In genomic region chr17:75557852-75558665, GRCh38 we compare ENCODE assay signal across 18 cellular contexts. TPM values are rescaled to one million over a fixed set of nuclear protein-coding genes. Genes with fewer than 3 reads are reported as not detected.
DNase-seq lines count a peak whose midpoint lies in the region; ATAC-seq, FAIRE-seq and TF ChIP-seq lines count a peak whose summit lies in the region.
"Had no signal": no experiment of that assay in that cellular context is flagged by ENCODE, and none has a peak within 500 bp of the region (broad histone marks: within the 10 kb centered on the region; RNA-seq: fewer than 3 reads in every experiment).

No MANE protein-coding gene starts in this region.

- H3K27ac Mint-ChIP-seq in Calu3 (ENCODE audit: unreplicated experiment) = peak overlapping the region; percentile 15
- H3K27ac Mint-ChIP-seq: stimulated activated naive CD8-positive, alpha-beta T cell treated with anti-CD3 and anti-CD28 coated beads, Interleukin-15, Interleukin-2, amounts not matched to agents 100 ng/mL and 50 ng/mL, for 24 hours had no signal

- peak overlapping the region in 1 of 3 donors; percentile 6 for H3K4me3 ChIP-seq in liver (ENCODE audit: low read depth in 1 of 3, low read length in 3 of 3)
- no peak overlapping the region for H3K4me3 ChIP-seq in small intestine (ENCODE audit: low read depth in 1 of 2, low read length in 2 of 2)
- H3K4me3 ChIP-seq: uterus had no signal

- H3K27me3 ChIP-seq in liver (ENCODE audit: control insufficient read depth in 4 of 4, insufficient read depth in 4 of 4, low read length in 3 of 4) (no peaks in the 10 kb centered on the region), small intestine (ENCODE audit: control insufficient read depth in 2 of 2, insufficient read depth in 2 of 2, low read length in 2 of 2) (no peaks in the 10 kb centered on the region)
- H3K27me3 ChIP-seq: uterus had no signal

- H3K9me3 ChIP-seq in liver (ENCODE audit: control insufficient read depth in 4 of 4, low read length in 3 of 4) (no peaks in the 10 kb centered on the region), small intestine (ENCODE audit: control insufficient read depth, low read depth) (no peaks in the 10 kb centered on the region)
- H3K9me3 ChIP-seq: uterus had no signal

- H3K36me3 Mint-ChIP-seq in Calu3 (ENCODE audit: insufficient read depth, unreplicated experiment) = peaks cover 51% of the 10 kb centered on the region

- TF ChIP-seq RAD21 in liver (IDR thresholded peaks at IDR 0.05) = no peak

- TF ChIP-seq CTCF in Calu3 (IDR thresholded peaks at IDR 0.05; ENCODE audit: unreplicated experiment) = no peak
- TF ChIP-seq CTCF in liver (IDR thresholded peaks at IDR 0.05; ENCODE audit: low read depth, low read length, missing input control) = no peak

- CTCF ChIA-PET in Calu3 (lab: Charles Lee) = interaction anchor here (0.9 kb wide), 1 partner anchor 19 kb away, joined by 3 read pairs; no protein-coding TSS in a partner anchor

- no peak for DNase-seq in Calu3
- no peak for DNase-seq in small intestine
- no peak for DNase-seq in NCI-H1417 treated with DMSO at 0.1 percent for 48 hours (lab: John Stamatoyannopoulos, UW)
- DNase-seq: activated CD4-positive, alpha-beta T cell treated with anti-CD3 and anti-CD28 coated beads, Interleukin-2, amount 10 ng/mL, durations not matched to agents 24 days and 14 days; activated CD8-positive, alpha-beta memory T cell treated with anti-CD3 and anti-CD28 coated beads, Interleukin-2, amount 50 U/mL, for 4 hours; activated gamma-delta T cell treated with Interleukin-2 at 50 U/mL for 16 hours; GDM1; Kasumi-1; NCI-H1105; stimulated activated CD4-positive, alpha-beta T cell treated with anti-CD3 and anti-CD28 coated beads, Interleukin-1b, Interleukin-23, amount 100 ng/mL, for 48 hours; SW 1271 had no signal

- peaks cover 20 to 55% (median 52%) of the 10 kb centered on the region in 4 donors for H3K4me1 ChIP-seq in liver (ENCODE audit: control insufficient read depth in 4 of 4, insufficient read depth in 4 of 4, low read length in 3 of 4)
- peaks cover 0 to 6% of the 10 kb centered on the region in 2 donors for H3K4me1 ChIP-seq in small intestine (ENCODE audit: control insufficient read depth in 2 of 2, insufficient read depth in 1 of 2, low read depth in 1 of 2, low read length in 1 of 2)
- H3K4me1 ChIP-seq: uterus had no signal

- ATAC-seq in GM19467 (IDR thresholded peaks at IDR 0.05; ENCODE audit: unreplicated experiment) (no peak), HG02852 (IDR thresholded peaks at IDR 0.05; ENCODE audit: unreplicated experiment) (no peak), GM18517 (IDR thresholded peaks at IDR 0.05; ENCODE audit: unreplicated experiment) (no peak)

- H3K27ac ChIP-seq in angular gyrus (ENCODE audit: low read depth, low read length) (peak overlapping the region; percentile 90), liver (ENCODE audit: low read depth in 1 of 2, low read length in 2 of 2) (peak overlapping the region; percentile 86 to 91), small intestine (ENCODE audit: low read depth in 1 of 2, low read length in 1 of 2) (peak overlapping the region; percentile 72 to 86)

- H3K36me3 ChIP-seq in liver (ENCODE audit: control insufficient read depth in 4 of 4, insufficient read depth in 3 of 4, low read depth in 1 of 4, low read length in 3 of 4) (peaks cover under 1 to 3% (median 2%) of the 10 kb centered on the region in 4 donors), small intestine (ENCODE audit: control insufficient read depth in 2 of 2, insufficient read depth in 2 of 2, low read length in 2 of 2) (peaks cover under 1 to 10% of the 10 kb centered on the region in 2 donors)
- H3K36me3 ChIP-seq: uterus had no signal

- H3K9me3 Mint-ChIP-seq in Calu3 (ENCODE audit: low read depth, unreplicated experiment) = no peaks in the 10 kb centered on the region
- H3K9me3 Mint-ChIP-seq: activated CD4-positive, alpha-beta T cell treated with anti-CD3 and anti-CD28 coated beads, Interleukin-2, amount 10 ng/mL, durations not matched to agents 24 days and 14 days; stimulated activated naive CD8-positive, alpha-beta T cell treated with anti-CD3 and anti-CD28 coated beads, Interleukin-15, Interleukin-2, amounts not matched to agents 100 ng/mL and 50 ng/mL, for 24 hours had no signal

- H3K4me1 Mint-ChIP-seq in Calu3 (ENCODE audit: low read depth, unreplicated experiment) = peaks cover 13% of the 10 kb centered on the region
- H3K4me1 Mint-ChIP-seq: activated CD4-positive, alpha-beta T cell treated with anti-CD3 and anti-CD28 coated beads, Interleukin-2, amount 10 ng/mL, durations not matched to agents 24 days and 14 days had no signal

- intact Hi-C loops in Calu3 (cut with micrococcal nuclease; ENCODE audit: unreplicated experiment) = no loop called here

- FAIRE-seq in small intestine (lab: Jason Lieb, UNC) = no peak

- H3K9ac ChIP-seq in liver (ENCODE audit: low read depth in 1 of 2, low read length in 2 of 2) = peak overlapping the region in 1 of 2 donors; percentile 17

- no TSS peak for BruUV-seq in Calu3 (replicated peaks; lab: Mats Ljungman, UMichigan)

- WGBS in liver = 32% methylated on average over 18 of the region's 18 CpGs
- 37 to 68% (median 39%) methylated on average over 17 to 18 of the region's 18 CpGs for WGBS in small intestine, 3 donors

- no peak overlapping the region for H3K4me3 Mint-ChIP-seq in Calu3 (ENCODE audit: low read depth, unreplicated experiment)
- H3K4me3 Mint-ChIP-seq: activated CD4-positive, alpha-beta T cell treated with anti-CD3 and anti-CD28 coated beads, Interleukin-2, amount 10 ng/mL, durations not matched to agents 24 days and 14 days; stimulated activated naive CD8-positive, alpha-beta T cell treated with anti-CD3 and anti-CD28 coated beads, Interleukin-15, Interleukin-2, amounts not matched to agents 100 ng/mL and 50 ng/mL, for 24 hours had no signal

- H3K27me3 Mint-ChIP-seq in Calu3 (ENCODE audit: unreplicated experiment) = no peaks in the 10 kb centered on the region
- H3K27me3 Mint-ChIP-seq: activated CD4-positive, alpha-beta T cell treated with anti-CD3 and anti-CD28 coated beads, Interleukin-2, amount 10 ng/mL, durations not matched to agents 24 days and 14 days; stimulated activated naive CD8-positive, alpha-beta T cell treated with anti-CD3 and anti-CD28 coated beads, Interleukin-15, Interleukin-2, amounts not matched to agents 100 ng/mL and 50 ng/mL, for 24 hours had no signal

TF ChIP-seq in liver, 16 proteins besides CTCF, POLR2A, EP300 and RAD21:
- TF ChIP-seq HNF4A (conservative IDR thresholded peaks at IDR 0.05) (peak; percentile 62 to 81), JUND (IDR thresholded peaks at IDR 0.05) (peak in 1 of 2 donors; percentile 32), ZBTB33 (IDR thresholded peaks at IDR 0.05) (no peak), RXRA (IDR thresholded peaks at IDR 0.05) (peak; percentile 60 to 89), MAX (IDR thresholded peaks at IDR 0.05) (no peak), NR2F2 (IDR thresholded peaks at IDR 0.05) (no peak)
TF ChIP-seq in liver: peak in this region for 3.

RNA-seq across cellular contexts. Expression of gene MYO15B, which starts 29.5 kb away (rescaled TPM):
- total RNA-seq in Calu3 (2022) = 58.4 and 78.6 TPM in 2 replicates
- 10 to 100 TPM; 21.2 to 34.4 TPM for total RNA-seq in liver
- polyA plus RNA-seq in liver = 10 to 100 TPM; 13.3 to 14.8 TPM
- 1,000 to 10,000 TPM in 2 of 3 donors, 100 to 1,000 TPM in 1; 279 to 3,618 (median 2,326) TPM for polyA plus RNA-seq in small intestine

RNA-seq across cellular contexts. Expression of gene LLGL2, which starts 32.6 kb away (rescaled TPM):
- total RNA-seq in Calu3 (2022) (208 and 251 TPM in 2 replicates), liver (10 to 100 TPM; 23.2 to 69.6 TPM)
- polyA plus RNA-seq in liver (10 to 100 TPM; 34.9 to 42.1 TPM), small intestine (100 to 1,000 TPM; 140 to 365 (median 336) TPM)

RNA-seq across cellular contexts. Expression of gene TSEN54, which starts 41.7 kb away (rescaled TPM):
- total RNA-seq in Calu3 (2022) (52.1 and 55.4 TPM in 2 replicates), liver (10 to 100 TPM; 10.8 to 15.1 TPM)
- polyA plus RNA-seq in liver (10 to 100 TPM in 1 of 2 donors, 1 to 10 TPM in 1; 9.1 to 13.9 TPM), small intestine (10 to 100 TPM; 35.5 to 91.1 (median 79.4) TPM)

RNA-seq across cellular contexts. Expression of gene CASKIN2, which starts 42.7 kb away (rescaled TPM):
- total RNA-seq in Calu3 (2022) (30.0 and 30.4 TPM in 2 replicates), liver (10 to 100 TPM in 1 of 2 donors, 1 to 10 TPM in 1; 5.9 to 11.4 TPM)
- polyA plus RNA-seq in liver (10 to 100 TPM in 1 of 2 donors, 1 to 10 TPM in 1; 2.3 to 12.1 TPM), small intestine (10 to 100 TPM in 1 of 3 donors, 1 to 10 TPM in 2; 7.6 to 15.6 (median 8.6) TPM)
